ENCODE assay signal across 20 cellular contexts in the genomic region with DNA sequence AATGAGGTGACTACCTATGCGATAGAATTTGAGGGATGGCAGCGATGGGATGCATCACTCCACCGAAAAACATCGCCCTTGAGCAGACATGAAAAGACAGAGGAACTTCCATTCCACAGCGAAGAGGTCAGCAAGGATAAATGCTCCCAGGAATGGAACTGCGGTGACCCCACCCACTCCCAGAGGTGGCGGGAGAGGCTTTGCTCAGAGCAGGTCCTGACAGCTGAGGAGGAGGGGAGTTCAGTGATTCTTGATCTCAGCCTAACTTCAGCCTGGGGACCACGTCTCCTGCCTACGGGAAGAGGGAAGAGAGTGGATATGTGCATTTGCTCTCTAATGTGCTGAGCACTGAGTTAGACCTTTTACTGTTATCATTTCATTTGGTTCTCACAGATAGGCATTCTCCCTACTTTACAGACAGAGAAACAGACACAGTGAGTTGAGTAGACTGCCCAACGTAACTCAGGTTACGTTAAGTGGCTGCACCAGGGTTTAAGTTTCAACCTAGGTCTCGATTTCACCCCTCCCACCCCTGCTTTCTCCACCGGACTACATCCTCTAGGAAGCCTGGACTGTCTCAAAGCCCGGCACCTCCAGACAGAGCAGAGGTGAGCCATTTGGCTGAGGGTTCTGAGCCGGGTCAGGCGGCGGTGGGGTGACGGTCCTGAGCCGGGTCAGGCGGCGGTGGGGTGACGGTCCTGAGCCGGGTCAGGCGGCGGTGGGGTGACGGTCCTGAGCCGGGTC.
DNase-seq lines count a peak whose midpoint lies in the region; ATAC-seq and TF ChIP-seq lines count a peak whose summit lies in the region.
"Had no signal": no experiment of that assay in that cellular context is flagged by ENCODE, and none has a peak within 500 bp of the region (broad histone marks: within the 10 kb centered on the region; RNA-seq: fewer than 3 reads in every experiment).

No MANE protein-coding gene starts in this region.

- no peak overlapping the region for H3K9ac ChIP-seq in GM23248
- H3K9ac ChIP-seq: parathyroid adenoma had no signal

- H3F3A ChIP-seq in GM23248 (ENCODE audit: insufficient read depth), result no peaks in the 10 kb centered on the region

- H3K27me3 ChIP-seq in GM23248 (replicated peaks; ENCODE audit: insufficient read depth) (peaks cover 67% of the 10 kb centered on the region), WERI-Rb-1 (ENCODE audit: insufficient read depth, low read depth, severe bottlenecking) (no peaks in the 10 kb centered on the region), A673 (replicated peaks; ENCODE audit: insufficient read depth, low read depth, low read length, poor library complexity) (peaks cover 76% of the 10 kb centered on the region), vagina (no peaks in the 10 kb centered on the region)

- no peaks in the 10 kb centered on the region for H3K4me1 ChIP-seq in GM23248 (ENCODE audit: insufficient read depth)
- peaks cover 3% of the 10 kb centered on the region for H3K4me1 ChIP-seq in A673 (ENCODE audit: insufficient read depth, low read length, poor library complexity, severe bottlenecking)
- no peaks in the 10 kb centered on the region for H3K4me1 ChIP-seq in vagina

- no peak overlapping the region for H3K27ac ChIP-seq in GM23248
- H3K27ac ChIP-seq in WERI-Rb-1, result no peak overlapping the region
- H3K27ac ChIP-seq in A673 (ENCODE audit: low read depth, low read length, poor library complexity, severe bottlenecking), result no peak overlapping the region
- H3K27ac ChIP-seq in vagina, result no peak overlapping the region
- H3K27ac ChIP-seq: parathyroid adenoma had no signal

- in situ Hi-C loops in GM23248 (cut with MboI), result no loop called here

- H3K4me2 ChIP-seq in GM23248 (ENCODE audit: unreplicated experiment), result no peak overlapping the region

- ATAC-seq in HG02759 (IDR thresholded peaks at IDR 0.05; ENCODE audit: unreplicated experiment), result no peak
- ATAC-seq: effector memory CD8-positive, alpha-beta T cell; stimulated activated naive B cell treated with anti-CD40 and anti-IgM and Interleukin-4, amounts not matched to agents 10 μg/mL and 1 μg/mL and 100 μg/mL, for 72 hours had no signal

- no peak overlapping the region for H2AFZ ChIP-seq in GM23248
- H2AFZ ChIP-seq: parathyroid adenoma had no signal

- CTCF ChIA-PET in A673 (lab: Charles Lee), result no interaction called here

- H3K79me2 ChIP-seq in GM23248 (ENCODE audit: insufficient read depth), result no peaks in the 10 kb centered on the region
- H3K79me2 ChIP-seq: parathyroid adenoma had no signal

- TF ChIP-seq POLR2A in vagina (IDR thresholded peaks at IDR 0.05), result no peak

- TF ChIP-seq CTCF in AG10803 (conservative IDR thresholded peaks at IDR 0.05; ENCODE audit: low read length), result no peak
- TF ChIP-seq CTCF in WERI-Rb-1 (IDR thresholded peaks at IDR 0.05; ENCODE audit: low read depth, low read length), result no peak
- no peak for TF ChIP-seq CTCF in A673 (conservative IDR thresholded peaks at IDR 0.05; ENCODE audit: low read depth, low read length)
- no peak for TF ChIP-seq CTCF in vagina (IDR thresholded peaks at IDR 0.05)

- BruUV-seq in A673 (replicated peaks; lab: Mats Ljungman, UMichigan), result no TSS peak

- 19 to 23% methylated on average over 21 of the region's 27 CpGs for WGBS in GM23248 (ENCODE audit: low coverage in 1 of 2, low lambda C conversion rate in 2 of 2, missing lambda C conversion rate in 2 of 2), 2 experiments

- H3K9me2 ChIP-seq in GM23248 (ENCODE audit: insufficient read depth), result no peaks in the 10 kb centered on the region

- H3K36me3 ChIP-seq in GM23248 (ENCODE audit: low read depth) (no peaks in the 10 kb centered on the region), WERI-Rb-1 (no peaks in the 10 kb centered on the region), A673 (ENCODE audit: insufficient read depth, low read length, poor library complexity, severe bottlenecking) (no peaks in the 10 kb centered on the region), vagina (no peaks in the 10 kb centered on the region)

- POLR2A ChIA-PET in A673 (lab: Charles Lee; ENCODE audit: low non-redundant PET), result no interaction called here

- H3K9me3 ChIP-seq in GM23248 (ENCODE audit: low read depth) (no peaks in the 10 kb centered on the region), WERI-Rb-1 (ENCODE audit: severe bottlenecking) (no peaks in the 10 kb centered on the region), A673 (ENCODE audit: low read depth, low read length, poor library complexity, severe bottlenecking) (no peaks in the 10 kb centered on the region), vagina (no peaks in the 10 kb centered on the region)

- peak; percentile 16 for DNase-seq in AG10803 (ENCODE audit: low read depth)
- peak; percentile 31 for DNase-seq in GM23248
- peak; percentile 54 for DNase-seq in WERI-Rb-1
- DNase-seq in kidney tubule cell (ENCODE audit: low spot score), result peak; percentile 55
- DNase-seq in NCI-H2196 (lab: John Stamatoyannopoulos, UW; ENCODE audit: unreplicated experiment), result no peak
- no peak for DNase-seq in A673 (ENCODE audit: low spot score)
- DNase-seq in vagina (ENCODE audit: extremely low spot score in 2 of 2), result no peak
- DNase-seq: activated CD4-positive, alpha-beta T cell treated with anti-CD3 and anti-CD28 coated beads, Interleukin-2, amount 10 ng/mL, durations not matched to agents 7 days and 5 days; activated naive CD4-positive, alpha-beta T cell treated with anti-CD3 and anti-CD28 coated beads, Interleukin-2, amount 10 ng/mL, durations not matched to agents 7 days and 5 days; aorta; cerebellar nuclear complex; effector memory CD8-positive, alpha-beta T cell; glutamatergic neuron; GOT3; MM.1S; naive B cell; NCI-H187 treated with DMSO at 0.1 percent for 48 hours; stimulated activated naive B cell treated with anti-CD40 and anti-IgM and Interleukin-4, amounts not matched to agents 10 μg/mL and 1 μg/mL and 100 μg/mL, for 72 hours had no signal

- H3K4me3 ChIP-seq in AG10803 (ENCODE audit: low read length) (no peak overlapping the region), GM23248 (no peak overlapping the region), WERI-Rb-1 (ENCODE audit: low read depth, low read length) (no peak overlapping the region), A673 (ENCODE audit: low read depth, low read length, poor library complexity, severe bottlenecking) (no peak overlapping the region), vagina (no peak overlapping the region)

- no peaks in the 10 kb centered on the region for H4K20me1 ChIP-seq in GM23248 (ENCODE audit: insufficient read depth)

- intact Hi-C loops in A673 (cut with micrococcal nuclease; ENCODE audit: unreplicated experiment), result no loop called here
- intact Hi-C loops in vagina (cut with DNase I), result no loop called here

Comparison
In these comparisons a context has a peak if more than half of its experiments do, and no peak if none do; other contexts are left out.
1. DNase-seq: peak in AG10803 (single experiment), GM23248 (single experiment), WERI-Rb-1 (single experiment) and kidney tubule cell (single experiment); none in NCI-H2196 (single experiment), A673 (single experiment) and vagina (0 of 2).